In genomic region chr17:77822302-77823030, GRCh38 we compare ENCODE assay signal across 19 cellular contexts.
DNase-seq lines count a peak whose midpoint lies in the region; ATAC-seq, FAIRE-seq and TF ChIP-seq lines count a peak whose summit lies in the region.
"Had no signal": no experiment of that assay in that cellular context is flagged by ENCODE, and none has a peak within 500 bp of the region (broad histone marks: within the 10 kb centered on the region; RNA-seq: fewer than 3 reads in every experiment).

No MANE protein-coding gene starts in this region.

- TF ChIP-seq CTCF in H1 (IDR thresholded peaks at IDR 0.05; ENCODE audit: control extremely low read depth in 1 of 3, insufficient read depth in 1 of 3, low read depth in 1 of 3, low read length in 3 of 3) (no peak), suprapubic skin (IDR thresholded peaks at IDR 0.05) (no peak)

- H3K27me3 ChIP-seq in H7 (ENCODE audit: control insufficient read depth, insufficient read depth, low read length) (no peaks in the 10 kb centered on the region), H1 (replicated peaks in 1 of 4; ENCODE audit: control insufficient read depth in 3 of 4, extremely low read depth in 1 of 4, insufficient read depth in 3 of 4, low read length in 3 of 4) (no peaks in the 10 kb centered on the region; a peak in 3 of 7 replicates), suprapubic skin (no peaks in the 10 kb centered on the region)
- H3K27me3 ChIP-seq: thyroid gland had no signal

- POLR2A ChIA-PET in H1 (lab: Charles Lee; ENCODE audit: partially characterized antibody): interaction anchor here (1.5 kb wide), 1 partner anchor 13 kb away, joined by 3 read pairs; no protein-coding TSS in a partner anchor

- no peaks in the 10 kb centered on the region for H3K79me1 ChIP-seq in H1 (ENCODE audit: low read depth, low read length)

- no peak for FAIRE-seq in H1 (lab: Jason Lieb, UNC)
- FAIRE-seq: HepG2 had no signal

- H2AFZ ChIP-seq in H1 (ENCODE audit: low read length): no peak overlapping the region

- no peak overlapping the region for H3K4me2 ChIP-seq in H1 (ENCODE audit: insufficient read depth in 1 of 2, low read depth in 2 of 2, low read length in 2 of 2)
- H3K4me2 ChIP-seq: SK-N-SH had no signal

- 0 out of 2 replicates have a peak overlapping the region, but pooled peaks have one; percentile 8 for H2BK15ac ChIP-seq in H1 (ENCODE audit: low read length)

- no peaks in the 10 kb centered on the region for H3K79me2 ChIP-seq in H1 (ENCODE audit: control insufficient read depth in 1 of 2, insufficient read depth in 2 of 2, low read length in 2 of 2)

- H4K91ac ChIP-seq in H1 (replicated peaks; ENCODE audit: insufficient read length, low read length): peak overlapping the region; percentile 68

- no peak overlapping the region for H2BK20ac ChIP-seq in H1 (ENCODE audit: low read length)

- intact Hi-C loops in left colon (cut with DNase I, micrococcal nuclease): no loop called here

- no peak for TF ChIP-seq POLR2A in H1 (IDR thresholded peaks at IDR 0.05; ENCODE audit: control extremely low read depth in 1 of 2, low read depth in 2 of 2, low read length in 2 of 2)
- TF ChIP-seq POLR2A in suprapubic skin (IDR thresholded peaks at IDR 0.05): no peak

- no peak overlapping the region for H3K14ac ChIP-seq in H1 (ENCODE audit: insufficient read length)

- H2BK5ac ChIP-seq in H1 (ENCODE audit: low read depth, low read length): no peak overlapping the region

- H3K4me3 ChIP-seq in H7 (ENCODE audit: insufficient read depth, low read depth, low read length) (no peak overlapping the region), H1 (ENCODE audit: extremely low read depth in 1 of 4, insufficient read depth in 2 of 4, low read depth in 3 of 4, low read length in 4 of 4) (no peak overlapping the region), suprapubic skin (no peak overlapping the region)
- H3K4me3 ChIP-seq: thyroid gland had no signal

- no peak overlapping the region for H3K27ac ChIP-seq in H1 (ENCODE audit: low read depth, low read length)
- H3K27ac ChIP-seq in suprapubic skin: peak overlapping the region; percentile 1
- H3K27ac ChIP-seq: epithelial cell of prostate, thyroid gland had no signal

- peak overlapping the region; percentile 68; the same call in 1 of the 2 replicates for H2BK12ac ChIP-seq in H1 (ENCODE audit: low read depth, low read length)

- peak overlapping the region; percentile 9; the same call in 1 of the 2 replicates for H3K18ac ChIP-seq in H1 (ENCODE audit: extremely low read depth, low read length)

- no peak overlapping the region for H3K4ac ChIP-seq in H1 (replicated peaks; ENCODE audit: insufficient read length, low read depth, low read length)

- peak overlapping the region; percentile 16; the same call in 1 of the 2 replicates for H4K8ac ChIP-seq in H1 (ENCODE audit: extremely low read depth, insufficient read depth, low read length)

- 89% methylated on average over 22 of the region's 22 CpGs; no CpG with 5 or more reads in 1 of the 2 experiments for WGBS in H1 (ENCODE audit: extremely low coverage in 1 of 2, insufficient coverage in 1 of 2, insufficient read length in 1 of 2, insufficient replicate concordance in 2 of 2, low coverage in 1 of 2, low lambda C conversion rate in 2 of 2, missing lambda C conversion rate in 1 of 2), 2 experiments
- 63% methylated on average over 20 of the region's 22 CpGs for WGBS in suprapubic skin

- no peak overlapping the region for H2BK120ac ChIP-seq in H1 (replicated peaks; ENCODE audit: low read depth, low read length)

- H2AK5ac ChIP-seq in H1 (ENCODE audit: low read depth, low read length): no peak overlapping the region; the same call in 1 of the 2 replicates

- no peaks in the 10 kb centered on the region; the same call in 1 of the 2 replicates for H3K23me2 ChIP-seq in H1 (ENCODE audit: low read depth, low read length)

- CTCF ChIA-PET in H1 (lab: Charles Lee; ENCODE audit: partially characterized antibody): interaction anchor here (0.7 to 1.2 kb wide), 3 partner anchors 51 to 195 kb away, joined by 3 read pairs; no protein-coding TSS in a partner anchor

- no peak overlapping the region for H3K9ac ChIP-seq in H1 (replicated peaks in 1 of 4; ENCODE audit: extremely low read depth in 1 of 4, low read depth in 3 of 4, low read length in 3 of 4)
- H3K9ac ChIP-seq: SK-N-SH had no signal

- H4K20me1 ChIP-seq in H1 (replicated peaks in 1 of 2; ENCODE audit: control insufficient read depth in 1 of 2, insufficient read depth in 2 of 2, low read length in 2 of 2): no peaks in the 10 kb centered on the region

- no peak overlapping the region for H3K23ac ChIP-seq in H1 (ENCODE audit: insufficient read length)

- TF ChIP-seq EP300 in H1 (IDR thresholded peaks at IDR 0.05; ENCODE audit: borderline replicate concordance in 1 of 2, low read depth in 2 of 2, low read length in 2 of 2) (no peak), suprapubic skin (IDR thresholded peaks at IDR 0.05) (no peak)

- DNase-seq in H7: peak; percentile 49
- DNase-seq in H1 (ENCODE audit: low read depth in 1 of 2, low spot score in 2 of 2): no peak
- DNase-seq in left colon: peak in 1 of 2 donors; percentile 60
- no peak for DNase-seq in suprapubic skin (ENCODE audit: low spot score in 2 of 2)
- no peak for DNase-seq in GDM1 (lab: John Stamatoyannopoulos, UW)
- no peak for DNase-seq in OCI-M2 (lab: John Stamatoyannopoulos, UW; ENCODE audit: unreplicated experiment)
- DNase-seq: CD4-positive, alpha-beta memory T cell; DMS53; mammary epithelial cell; MM.1S; natural killer cell; NCI-H1694 treated with DMSO at 0.1 percent for 48 hours; T1000; thyroid gland had no signal

- TF ChIP-seq RAD21 in H1 (IDR thresholded peaks at IDR 0.05 in 1 of 2, conservative IDR thresholded peaks at IDR 0.05 in 1 of 2; ENCODE audit: low read depth in 2 of 2, low read length in 2 of 2): no peak

- H3K4me1 ChIP-seq in H1 (replicated peaks in 1 of 4; ENCODE audit: control insufficient read depth in 3 of 4, insufficient read depth in 4 of 4, low read length in 3 of 4) (peaks cover 3 to 17% (median 4%) of the 10 kb centered on the region in 4 experiments), suprapubic skin (peaks cover 18% of the 10 kb centered on the region)

- H3K9me3 ChIP-seq in H1 (ENCODE audit: insufficient read depth in 2 of 2, low read depth in 1 of 2, low read length in 1 of 2) (no peaks in the 10 kb centered on the region), suprapubic skin (no peaks in the 10 kb centered on the region)
- H3K9me3 ChIP-seq: SK-N-SH, thyroid gland had no signal

- H4K5ac ChIP-seq in H1 (ENCODE audit: insufficient read length, low read depth, low read length): no peak overlapping the region

- no peak overlapping the region for H3K56ac ChIP-seq in H1 (replicated peaks; ENCODE audit: insufficient read length, low read depth, low read length)

- no peaks in the 10 kb centered on the region for H3K36me3 ChIP-seq in H7 (replicated peaks; ENCODE audit: control insufficient read depth, insufficient read depth, low read length)
- no peaks in the 10 kb centered on the region for H3K36me3 ChIP-seq in H1 (ENCODE audit: control insufficient read depth in 2 of 4, insufficient read depth in 4 of 4, low read length in 3 of 4)
- no peaks in the 10 kb centered on the region for H3K36me3 ChIP-seq in suprapubic skin
- H3K36me3 ChIP-seq: thyroid gland had no signal

- ATAC-seq in left colon: peak; percentile 97
- ATAC-seq in HG02870 (IDR thresholded peaks at IDR 0.05; ENCODE audit: unreplicated experiment): no peak
- ATAC-seq in GM21390 (IDR thresholded peaks at IDR 0.05; ENCODE audit: unreplicated experiment): no peak
- ATAC-seq: HepG2, natural killer cell had no signal

TF ChIP-seq in H1, 55 proteins besides CTCF, POLR2A, EP300 and RAD21:
- TF ChIP-seq ZNF274 (IDR thresholded peaks at IDR 0.05; ENCODE audit: borderline replicate concordance, extremely low read depth, low read length) (no peak), KDM5A (IDR thresholded peaks at IDR 0.05; ENCODE audit: low read length) (no peak), SP4 (IDR thresholded peaks at IDR 0.05; ENCODE audit: low read length) (no peak), SIX5 (IDR thresholded peaks at IDR 0.05; ENCODE audit: low read depth, low read length) (no peak), SP2 (IDR thresholded peaks at IDR 0.05; ENCODE audit: low read length) (no peak), GTF2F1 (IDR thresholded peaks at IDR 0.05; ENCODE audit: borderline replicate concordance, low read depth, low read length) (no peak), YY1 (IDR thresholded peaks at IDR 0.05; ENCODE audit: low read depth, low read length) (no peak), BRCA1 (IDR thresholded peaks at IDR 0.05; ENCODE audit: low read depth, low read length) (no peak), SIRT6 (IDR thresholded peaks at IDR 0.05; ENCODE audit: low read length) (no peak), POU5F1 (IDR thresholded peaks at IDR 0.05; ENCODE audit: low read depth, low read length) (no peak), JUND (IDR thresholded peaks at IDR 0.05; ENCODE audit: low read length) (no peak), BACH1 (IDR thresholded peaks at IDR 0.05; ENCODE audit: low read length) (no peak), CEBPB (IDR thresholded peaks at IDR 0.05; ENCODE audit: low read depth, low read length) (no peak), CHD1 (IDR thresholded peaks at IDR 0.05; ENCODE audit: low read depth, low read length) (no peak)
- TF ChIP-seq, protein P1, sequence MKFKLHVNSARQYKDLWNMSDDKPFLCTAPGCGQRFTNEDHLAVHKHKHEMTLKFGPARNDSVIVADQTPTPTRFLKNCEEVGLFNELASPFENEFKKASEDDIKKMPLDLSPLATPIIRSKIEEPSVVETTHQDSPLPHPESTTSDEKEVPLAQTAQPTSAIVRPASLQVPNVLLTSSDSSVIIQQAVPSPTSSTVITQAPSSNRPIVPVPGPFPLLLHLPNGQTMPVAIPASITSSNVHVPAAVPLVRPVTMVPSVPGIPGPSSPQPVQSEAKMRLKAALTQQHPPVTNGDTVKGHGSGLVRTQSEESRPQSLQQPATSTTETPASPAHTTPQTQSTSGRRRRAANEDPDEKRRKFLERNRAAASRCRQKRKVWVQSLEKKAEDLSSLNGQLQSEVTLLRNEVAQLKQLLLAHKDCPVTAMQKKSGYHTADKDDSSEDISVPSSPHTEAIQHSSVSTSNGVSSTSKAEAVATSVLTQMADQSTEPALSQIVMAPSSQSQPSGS (IDR thresholded peaks at IDR 0.05; ENCODE audit: low read length): no peak
